In the genomic region with DNA sequence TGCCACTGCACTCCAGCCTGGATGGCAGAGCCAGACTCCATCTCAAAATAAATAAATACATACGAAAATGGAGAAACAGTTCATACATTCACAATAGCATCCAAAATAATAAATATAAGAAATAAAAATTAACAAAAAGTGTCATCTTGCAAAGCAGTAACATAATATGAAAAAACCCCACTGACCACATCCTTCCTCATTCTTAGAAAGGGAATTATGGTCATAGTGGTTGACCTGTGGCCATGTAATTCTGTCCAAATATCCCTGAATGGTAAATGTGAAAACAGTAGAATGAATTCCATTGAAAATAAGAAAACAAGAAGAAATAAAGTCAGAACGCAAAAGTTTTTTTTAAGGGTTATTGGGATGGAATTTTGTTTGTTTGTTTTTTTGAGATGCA, we compare ENCODE assay signal across 1 cellular context.
TF ChIP-seq lines count a peak whose summit lies in the region.

No MANE protein-coding gene starts in this region.

TF ChIP-seq in GM12878, 131 proteins besides CTCF, POLR2A, EP300 and RAD21:
- peak; percentile 69 for TF ChIP-seq RUNX3 (IDR thresholded peaks at IDR 0.05; ENCODE audit: low read length)
- TF ChIP-seq TAF1 (IDR thresholded peaks at IDR 0.05; ENCODE audit: borderline replicate concordance, low read depth, low read length): no peak
- TF ChIP-seq, protein P1, sequence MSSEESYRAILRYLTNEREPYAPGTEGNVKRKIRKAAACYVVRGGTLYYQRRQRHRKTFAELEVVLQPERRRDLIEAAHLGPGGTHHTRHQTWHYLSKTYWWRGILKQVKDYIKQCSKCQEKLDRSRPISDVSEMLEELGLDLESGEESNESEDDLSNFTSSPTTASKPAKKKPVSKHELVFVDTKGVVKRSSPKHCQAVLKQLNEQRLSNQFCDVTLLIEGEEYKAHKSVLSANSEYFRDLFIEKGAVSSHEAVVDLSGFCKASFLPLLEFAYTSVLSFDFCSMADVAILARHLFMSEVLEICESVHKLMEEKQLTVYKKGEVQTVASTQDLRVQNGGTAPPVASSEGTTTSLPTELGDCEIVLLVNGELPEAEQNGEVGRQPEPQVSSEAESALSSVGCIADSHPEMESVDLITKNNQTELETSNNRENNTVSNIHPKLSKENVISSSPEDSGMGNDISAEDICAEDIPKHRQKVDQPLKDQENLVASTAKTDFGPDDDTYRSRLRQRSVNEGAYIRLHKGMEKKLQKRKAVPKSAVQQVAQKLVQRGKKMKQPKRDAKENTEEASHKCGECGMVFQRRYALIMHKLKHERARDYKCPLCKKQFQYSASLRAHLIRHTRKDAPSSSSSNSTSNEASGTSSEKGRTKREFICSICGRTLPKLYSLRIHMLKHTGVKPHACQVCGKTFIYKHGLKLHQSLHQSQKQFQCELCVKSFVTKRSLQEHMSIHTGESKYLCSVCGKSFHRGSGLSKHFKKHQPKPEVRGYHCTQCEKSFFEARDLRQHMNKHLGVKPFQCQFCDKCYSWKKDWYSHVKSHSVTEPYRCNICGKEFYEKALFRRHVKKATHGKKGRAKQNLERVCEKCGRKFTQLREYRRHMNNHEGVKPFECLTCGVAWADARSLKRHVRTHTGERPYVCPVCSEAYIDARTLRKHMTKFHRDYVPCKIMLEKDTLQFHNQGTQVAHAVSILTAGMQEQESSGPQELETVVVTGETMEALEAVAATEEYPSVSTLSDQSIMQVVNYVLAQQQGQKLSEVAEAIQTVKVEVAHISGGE (CRISPR knock-in tag; IDR thresholded peaks at IDR 0.05): no peak
